In the genomic region with DNA sequence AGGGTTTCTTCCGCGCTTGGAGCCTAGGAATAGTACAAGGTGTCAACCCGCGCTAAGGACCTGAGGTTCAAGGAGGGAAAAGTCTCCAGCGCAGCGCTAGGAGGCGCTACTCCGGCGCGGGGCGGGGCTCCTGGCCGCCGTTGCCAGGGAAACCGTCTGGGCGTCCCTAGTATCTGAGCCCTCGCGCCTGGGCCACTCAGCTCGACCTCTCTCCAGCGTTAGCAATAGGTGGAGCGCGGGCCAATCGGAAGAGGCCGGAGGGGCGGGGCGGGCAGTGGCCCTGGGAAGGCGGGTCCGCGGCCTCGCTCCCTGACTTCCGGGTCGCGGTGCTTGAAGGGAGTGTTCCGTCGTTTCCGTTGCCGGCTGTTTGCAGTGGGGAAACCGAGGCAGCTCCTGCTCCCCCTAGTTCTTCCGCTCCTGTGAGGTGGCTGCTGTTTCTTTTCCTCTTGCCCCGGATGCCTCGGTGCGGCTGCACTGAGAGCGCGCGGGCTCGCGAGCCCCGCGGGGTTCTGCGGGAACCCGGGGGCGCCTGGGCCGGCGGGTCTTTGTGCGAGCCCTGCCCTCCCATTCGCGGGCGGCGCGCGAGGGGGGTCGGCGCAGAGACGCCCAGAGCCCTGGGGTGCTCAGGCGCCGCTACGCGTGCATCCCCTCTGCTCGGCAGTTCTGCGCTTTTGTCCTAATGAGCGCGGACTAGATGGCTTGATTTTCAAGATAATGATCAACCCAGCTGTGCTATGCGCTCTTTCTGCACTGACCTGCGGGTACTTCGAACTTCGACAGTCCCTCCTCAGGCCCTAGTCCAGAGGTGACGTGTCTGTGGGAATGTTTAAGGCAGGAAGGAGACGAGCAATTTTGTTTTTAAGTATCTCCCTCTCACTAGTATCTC, we compare ENCODE assay signal across 8 cellular contexts. TPM values are rescaled to one million over a fixed set of nuclear protein-coding genes. Genes with fewer than 3 reads are reported as not detected.
DNase-seq lines count a peak whose midpoint lies in the region; ATAC-seq and TF ChIP-seq lines count a peak whose summit lies in the region.

A gene with protein sequence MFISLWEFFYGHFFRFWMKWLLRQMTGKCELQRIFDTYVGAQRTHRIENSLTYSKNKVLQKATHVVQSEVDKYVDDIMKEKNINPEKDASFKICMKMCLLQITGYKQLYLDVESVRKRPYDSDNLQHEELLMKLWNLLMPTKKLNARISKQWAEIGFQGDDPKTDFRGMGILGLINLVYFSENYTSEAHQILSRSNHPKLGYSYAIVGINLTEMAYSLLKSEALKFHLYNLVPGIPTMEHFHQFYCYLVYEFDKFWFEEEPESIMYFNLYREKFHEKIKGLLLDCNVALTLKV (plus strand): TSS at position 312 of the 886 bp plus-strand sequence. CDS start 1,261 bp downstream, outside the sequence.

- peaks cover 7% of the 10 kb centered on the region for H3K4me1 Mint-ChIP-seq in stimulated activated effector memory CD8-positive, alpha-beta T cell treated with anti-CD3 and anti-CD28 coated beads, Interleukin-12 subunit alpha, Interleukin-12 subunit beta, amount 100 ng/mL, for 72 hours

- H3K4me1 ChIP-seq in Panc1 (ENCODE audit: control insufficient read depth, insufficient read depth, low read length), result peaks cover 5% of the 10 kb centered on the region
- peaks cover 13 to 20% (median 15%) of the 10 kb centered on the region in 4 donors for H3K4me1 ChIP-seq in esophagus muscularis mucosa

- BruUV-seq in Panc1 (replicated peaks; lab: Mats Ljungman, UMichigan), result no TSS peak

- TF ChIP-seq CTCF in Panc1 (IDR thresholded peaks at IDR 0.05) (peak; percentile 93), esophagus muscularis mucosa (IDR thresholded peaks at IDR 0.05) (peak; percentile 88 to 94 (median 93))

- in situ Hi-C loops in Panc1 (cut with HindIII; ENCODE audit: low pct_unique_long_range_greater_than_20kb, low sequenced_read_pairs), result no loop called here

- POLR2A ChIA-PET in Panc1 (lab: Charles Lee), result no interaction called here

- H3K36me3 Mint-ChIP-seq in stimulated activated effector memory CD8-positive, alpha-beta T cell treated with anti-CD3 and anti-CD28 coated beads, Interleukin-12 subunit alpha, Interleukin-12 subunit beta, amount 100 ng/mL, for 72 hours, result peaks cover 6% of the 10 kb centered on the region

- H3K36me3 ChIP-seq in Panc1 (ENCODE audit: control insufficient read depth, insufficient read depth, low read length) (no peaks in the 10 kb centered on the region; the same call in 1 of the 2 replicates), esophagus muscularis mucosa (peaks cover 0 to 12% (median 4%) of the 10 kb centered on the region in 4 donors)

- H3K9me3 Mint-ChIP-seq in stimulated activated effector memory CD8-positive, alpha-beta T cell treated with anti-CD3 and anti-CD28 coated beads, Interleukin-12 subunit alpha, Interleukin-12 subunit beta, amount 100 ng/mL, for 72 hours, result no peaks in the 10 kb centered on the region

- TF ChIP-seq POLR2A in esophagus muscularis mucosa (IDR thresholded peaks at IDR 0.05; ENCODE audit: low read depth), result peak; percentile 17

- peak within 1 kb of the TSS; percentile 72 for H3K4me3 Mint-ChIP-seq in stimulated activated effector memory CD8-positive, alpha-beta T cell treated with anti-CD3 and anti-CD28 coated beads, Interleukin-12 subunit alpha, Interleukin-12 subunit beta, amount 100 ng/mL, for 72 hours

- H3K9me3 ChIP-seq in Panc1 (ENCODE audit: control insufficient read depth, insufficient read depth, low read depth, low read length) (no peaks in the 10 kb centered on the region), esophagus muscularis mucosa (no peaks in the 10 kb centered on the region)

- CTCF ChIA-PET in Panc1 (lab: Charles Lee), result interaction anchor here (0.6 to 0.8 kb wide), 2 partner anchors 86 to 602 kb away, joined by 3 read pairs; no protein-coding TSS in a partner anchor

- no peak for TF ChIP-seq EP300 in esophagus muscularis mucosa (IDR thresholded peaks at IDR 0.05)

- peak; percentile 100 for ATAC-seq in GM21717 (IDR thresholded peaks at IDR 0.05; ENCODE audit: unreplicated experiment)
- peak; percentile 100 for ATAC-seq in Panc1
- peak; percentile 100 for ATAC-seq in stimulated activated effector memory CD8-positive, alpha-beta T cell treated with anti-CD3 and anti-CD28 coated beads, Interleukin-12 subunit alpha, Interleukin-12 subunit beta, amount 100 ng/mL, for 72 hours

- intact Hi-C loops in Panc1 (cut with micrococcal nuclease; ENCODE audit: unreplicated experiment) (no loop called here), esophagus muscularis mucosa (cut with DNase I) (loop anchor here (2.0 to 5.0 kb wide), 2 partner anchors 233 to 331 kb away; a partner anchor contains a TSS)

- WGBS in esophagus muscularis mucosa, result 3% methylated on average over 37 of the region's 77 CpGs

- H3K4me3 ChIP-seq in Panc1 (ENCODE audit: low read depth in 2 of 2, low read length in 2 of 2) (peak within 1 kb of the TSS; percentile 83 to 88), esophagus muscularis mucosa (peak within 1 kb of the TSS; percentile 65 to 99 (median 89))

- H3K27ac ChIP-seq in Panc1 (ENCODE audit: low read length) (peak within 1 kb of the TSS; percentile 84), esophagus muscularis mucosa (replicated peaks in 1 of 4) (peak within 1 kb of the TSS; percentile 85 to 90 (median 90))

- DNase-seq in DMS79 (lab: John Stamatoyannopoulos, UW) (peak; percentile 59), KG1 (lab: John Stamatoyannopoulos, UW) (peak; percentile 98), Panc1 (ENCODE audit: low read depth, low spot score) (peak; percentile 71), esophagus muscularis mucosa (ENCODE audit: extremely low spot score) (peak; percentile 99), myocyte (ENCODE audit: low read depth) (peak; percentile 99)
- DNase-seq in activated T-cell treated with anti-CD3 and anti-CD28 coated beads, Interleukin-2, amount 50 U/mL, for 48 hours, result peak; percentile 97 to 98
- DNase-seq in stimulated activated effector memory CD8-positive, alpha-beta T cell treated with anti-CD3 and anti-CD28 coated beads, Interleukin-12 subunit alpha, Interleukin-12 subunit beta, amount 100 ng/mL, for 72 hours (ENCODE audit: low spot score in 2 of 2), result peak; percentile 90 to 96

- H3K27me3 ChIP-seq in Panc1 (ENCODE audit: control insufficient read depth, insufficient read depth, low read length), result no peaks in the 10 kb centered on the region
- H3K27me3 ChIP-seq in esophagus muscularis mucosa, result no peaks in the 10 kb centered on the region

- peak within 1 kb of the TSS; percentile 76 for H3K27ac Mint-ChIP-seq in stimulated activated effector memory CD8-positive, alpha-beta T cell treated with anti-CD3 and anti-CD28 coated beads, Interleukin-12 subunit alpha, Interleukin-12 subunit beta, amount 100 ng/mL, for 72 hours

RNA-seq across cellular contexts. Expression of the gene that starts here (rescaled TPM):
- 20.9 TPM for total RNA-seq in Panc1 (2021; ENCODE audit: unreplicated experiment)
- polyA plus RNA-seq in Panc1 (2012; ENCODE audit: insufficient read length), result 6.8 TPM
- total RNA-seq in esophagus muscularis mucosa, result 10 to 100 TPM; 11.2 to 16.2 (median 15.1) TPM
- 45.4 and 56.5 TPM in 2 replicates for total RNA-seq in myocyte
- 12.3 TPM for polyA plus RNA-seq in myocyte (2012)

Comparison
In these comparisons a context has a peak if more than half of its experiments do, and no peak if none do; other contexts are left out.
1. Peak in every context shown above with its lines: DNase-seq, ATAC-seq, H3K4me3 ChIP-seq and H3K27ac ChIP-seq.